ENCODE assay signal across 15 cellular contexts in genomic region chr1:53545663-53546408, GRCh38.
A peak's percentile ranks its signal among the peaks of the same experiment; 100 is the strongest.
DNase-seq lines count a peak whose midpoint lies in the region; ATAC-seq and TF ChIP-seq lines count a peak whose summit lies in the region.
"Had no signal": no experiment of that assay in that cellular context is flagged by ENCODE, and none has a peak within 500 bp of the region (broad histone marks: within the 10 kb centered on the region; RNA-seq: fewer than 3 reads in every experiment).

No MANE protein-coding gene starts in this region.

- no peak for ATAC-seq in HG03025 (IDR thresholded peaks at IDR 0.05; ENCODE audit: low FRiP score, unreplicated experiment)

- H3K27ac ChIP-seq in H9 (ENCODE audit: insufficient read length, low read depth, low read length): no peak overlapping the region
- H3K27ac ChIP-seq in WERI-Rb-1: no peak overlapping the region
- H3K27ac ChIP-seq in substantia nigra (ENCODE audit: low read depth, low read length, poor library complexity, severe bottlenecking): no peak overlapping the region
- H3K27ac ChIP-seq: BLaER1, epithelial cell of prostate had no signal

- H3K9me3 Mint-ChIP-seq in H9 (no peaks in the 10 kb centered on the region), immature natural killer cell (no peaks in the 10 kb centered on the region)
- H3K9me3 Mint-ChIP-seq: activated CD4-positive, alpha-beta memory T cell treated with anti-CD3 and anti-CD28 coated beads, Interleukin-2, amount 10 ng/mL, durations not matched to agents 7 days and 5 days; activated naive CD4-positive, alpha-beta T cell treated with anti-CD3 and anti-CD28 coated beads, Interleukin-2, amount 50 U/mL, for 24 hours had no signal

- H4K20me1 ChIP-seq in H9 (ENCODE audit: control insufficient read depth, insufficient read depth, insufficient read length): no peaks in the 10 kb centered on the region
- H4K20me1 ChIP-seq: BLaER1 had no signal

- H2AFZ ChIP-seq in H9 (ENCODE audit: low read length): no peak overlapping the region

- no peak overlapping the region for H3K56ac ChIP-seq in H9 (ENCODE audit: insufficient read length, low read depth, low read length)

- H2BK15ac ChIP-seq in H9 (ENCODE audit: low read depth, low read length): no peak overlapping the region

- no peaks in the 10 kb centered on the region for H3K23me2 ChIP-seq in H9 (ENCODE audit: insufficient read length, low read depth, low read length, poor library complexity, severe bottlenecking)

- no peaks in the 10 kb centered on the region for H3K79me1 ChIP-seq in H9 (ENCODE audit: insufficient read depth, low read depth, low read length, poor library complexity, severe bottlenecking)

- H3K4me1 ChIP-seq in H9 (ENCODE audit: insufficient read depth, low read length): no peaks in the 10 kb centered on the region
- H3K4me1 ChIP-seq: BLaER1 had no signal

- H3K9ac ChIP-seq in H9 (ENCODE audit: extremely low read depth, insufficient read length, low read length): no peak overlapping the region
- H3K9ac ChIP-seq: BLaER1 had no signal

- H3K36me3 ChIP-seq in WERI-Rb-1: no peaks in the 10 kb centered on the region
- H3K36me3 ChIP-seq: BLaER1 had no signal

- H3K9me3 ChIP-seq in H9 (ENCODE audit: control insufficient read depth, low read depth, low read length): no peaks in the 10 kb centered on the region
- H3K9me3 ChIP-seq in WERI-Rb-1 (ENCODE audit: severe bottlenecking): no peaks in the 10 kb centered on the region
- H3K9me3 ChIP-seq: BLaER1 had no signal

- TF ChIP-seq CTCF in AG10803 (conservative IDR thresholded peaks at IDR 0.05; ENCODE audit: low read length) (no peak), H9 (conservative IDR thresholded peaks at IDR 0.05) (no peak), WERI-Rb-1 (IDR thresholded peaks at IDR 0.05; ENCODE audit: low read depth, low read length) (no peak)

- no peak overlapping the region for H2AK5ac ChIP-seq in H9 (ENCODE audit: insufficient read length, low read length)

- H2BK120ac ChIP-seq in H9 (ENCODE audit: low read depth, low read length, poor library complexity, severe bottlenecking): no peak overlapping the region

- no peak overlapping the region for H4K5ac ChIP-seq in H9 (ENCODE audit: insufficient read length, low read depth, low read length)

- no CpG with 5 or more reads among the region's 17 CpGs for WGBS in H9 (ENCODE audit: extremely low coverage, insufficient read length, low lambda C conversion rate)

- H3K4me1 Mint-ChIP-seq in H9: peaks cover 0 to 22% of the 10 kb centered on the region in 2 experiments; a peak in 2 of 4 replicates
- peaks cover 3 to 7% of the 10 kb centered on the region in 2 donors for H3K4me1 Mint-ChIP-seq in immature natural killer cell
- H3K4me1 Mint-ChIP-seq: activated CD4-positive, alpha-beta memory T cell treated with anti-CD3 and anti-CD28 coated beads, Interleukin-2, amount 10 ng/mL, durations not matched to agents 7 days and 5 days; activated naive CD4-positive, alpha-beta T cell treated with anti-CD3 and anti-CD28 coated beads, Interleukin-2, amount 50 U/mL, for 24 hours had no signal

- DNase-seq in AG10803 (ENCODE audit: low read depth): peak; percentile 30
- DNase-seq in H9: no peak
- peak; percentile 4 for DNase-seq in WERI-Rb-1
- DNase-seq in mesenteric fat pad (ENCODE audit: low spot score): peak; percentile 68
- DNase-seq in substantia nigra (lab: John Stamatoyannopoulos, UW): no peak
- DNase-seq in DMS153 treated with DMSO at 0.1 percent for 48 hours (lab: John Stamatoyannopoulos, UW; ENCODE audit: unreplicated experiment): no peak
- DNase-seq in immature natural killer cell: no peak
- DNase-seq: activated CD4-positive, alpha-beta memory T cell treated with anti-CD3 and anti-CD28 coated beads, Interleukin-2, amount 10 ng/mL, durations not matched to agents 7 days and 5 days; EL; midbrain; OCI-M1 had no signal

- H3K4me2 ChIP-seq in H9 (ENCODE audit: insufficient read depth, insufficient read length, low read length): no peak overlapping the region
- H3K4me2 ChIP-seq: BLaER1 had no signal

- H3K4me3 Mint-ChIP-seq in H9 (no peak overlapping the region; a peak in 1 of 5 replicates), immature natural killer cell (no peak overlapping the region)
- H3K4me3 Mint-ChIP-seq: activated CD4-positive, alpha-beta memory T cell treated with anti-CD3 and anti-CD28 coated beads, Interleukin-2, amount 10 ng/mL, durations not matched to agents 7 days and 5 days; activated naive CD4-positive, alpha-beta T cell treated with anti-CD3 and anti-CD28 coated beads, Interleukin-2, amount 50 U/mL, for 24 hours had no signal

- H3K4me3 ChIP-seq in AG10803 (ENCODE audit: low read length) (no peak overlapping the region), WERI-Rb-1 (ENCODE audit: low read depth, low read length) (no peak overlapping the region)
- H3K4me3 ChIP-seq: BLaER1 had no signal

- H3T11ph ChIP-seq in H9 (ENCODE audit: low read length): no peak overlapping the region

- H3K27me3 ChIP-seq in H9 (ENCODE audit: insufficient read depth, low read length) (no peaks in the 10 kb centered on the region), WERI-Rb-1 (ENCODE audit: insufficient read depth, low read depth, severe bottlenecking) (no peaks in the 10 kb centered on the region)
- H3K27me3 ChIP-seq: BLaER1 had no signal

- H3K79me2 ChIP-seq in H9 (ENCODE audit: insufficient read depth, low read length): no peaks in the 10 kb centered on the region

- H3K14ac ChIP-seq in H9 (ENCODE audit: insufficient read depth, low read length): no peak overlapping the region

- H4K91ac ChIP-seq in H9 (ENCODE audit: insufficient read length, low read depth, low read length): no peak overlapping the region

- no peak overlapping the region for H2BK5ac ChIP-seq in H9 (ENCODE audit: insufficient read length, low read length)

- H3K23ac ChIP-seq in H9 (ENCODE audit: insufficient read length, low read depth, low read length): no peak overlapping the region

- peaks cover 15% of the 10 kb centered on the region for H3K27me3 Mint-ChIP-seq in H9 (ENCODE audit: low read depth)
- peaks cover 0 to 5% (median 4%) of the 10 kb centered on the region in 3 donors for H3K27me3 Mint-ChIP-seq in immature natural killer cell (ENCODE audit: low read depth in 3 of 3)
- H3K27me3 Mint-ChIP-seq: activated naive CD4-positive, alpha-beta T cell treated with anti-CD3 and anti-CD28 coated beads, Interleukin-2, amount 50 U/mL, for 24 hours had no signal

- H4K8ac ChIP-seq in H9 (replicated peaks; ENCODE audit: insufficient read length, low read depth, low read length): no peak overlapping the region

- no peak overlapping the region for H2BK12ac ChIP-seq in H9 (ENCODE audit: insufficient read length, low read depth, low read length)

- H3K18ac ChIP-seq in H9 (ENCODE audit: insufficient read length, low read depth, low read length): no peak overlapping the region

- H3K36me3 Mint-ChIP-seq in H9 (ENCODE audit: insufficient read depth in 1 of 3, low read depth in 3 of 3): no peaks in the 10 kb centered on the region; a peak in 1 of 7 replicates
- no peaks in the 10 kb centered on the region for H3K36me3 Mint-ChIP-seq in immature natural killer cell
- H3K36me3 Mint-ChIP-seq: activated naive CD4-positive, alpha-beta T cell treated with anti-CD3 and anti-CD28 coated beads, Interleukin-2, amount 50 U/mL, for 24 hours had no signal

- no peak overlapping the region for H2BK20ac ChIP-seq in H9 (ENCODE audit: low read depth, low read length, poor library complexity, severe bottlenecking)

- no peak overlapping the region for H3K4ac ChIP-seq in H9 (ENCODE audit: low read depth, low read length)

- H3K27ac Mint-ChIP-seq in H9 (peak overlapping the region in 2 of 3 experiments; percentile 29 to 59; a peak in 2 of 7 replicates), immature natural killer cell (no peak overlapping the region)
- H3K27ac Mint-ChIP-seq: activated CD4-positive, alpha-beta memory T cell treated with anti-CD3 and anti-CD28 coated beads, Interleukin-2, amount 10 ng/mL, durations not matched to agents 7 days and 5 days; activated naive CD4-positive, alpha-beta T cell treated with anti-CD3 and anti-CD28 coated beads, Interleukin-2, amount 50 U/mL, for 24 hours had no signal

Comparison
In these comparisons a context has a peak if more than half of its experiments do, and no peak if none do; other contexts are left out.
1. DNase-seq: peak in AG10803 (single experiment), WERI-Rb-1 (single experiment) and mesenteric fat pad (single experiment); none in H9 (single experiment), substantia nigra (0 of 49), DMS153 treated with DMSO at 0.1 percent for 48 hours (single experiment) and immature natural killer cell (0 of 3).
2. H3K27ac Mint-ChIP-seq: peak in H9 (2 of 3); none in immature natural killer cell (0 of 6).